ENCODE assay signal across 22 cellular contexts in the genomic region with DNA sequence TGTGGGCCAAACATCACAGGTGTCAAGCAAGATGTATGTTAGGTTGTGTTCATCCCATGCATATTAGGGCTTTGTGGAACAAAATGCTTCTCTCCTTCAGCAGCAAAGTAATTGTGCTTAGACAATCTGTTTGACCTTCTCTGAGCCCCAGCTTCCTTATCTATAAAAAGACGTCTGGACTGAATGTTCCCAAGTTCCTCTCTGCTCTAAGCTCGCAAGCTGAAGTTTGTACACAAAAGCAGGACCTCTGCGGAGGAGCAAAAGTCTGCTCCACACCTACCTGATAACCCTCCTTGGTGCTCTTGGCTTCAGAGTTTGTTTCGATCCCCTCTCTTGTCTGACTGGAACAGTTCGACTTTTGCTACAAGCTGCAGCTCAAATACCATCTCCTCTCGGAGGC.
"Had no signal": no experiment of that assay in that cellular context is flagged by ENCODE, and none has a peak within 500 bp of the region (broad histone marks: within the 10 kb centered on the region; RNA-seq: fewer than 3 reads in every experiment).

No MANE protein-coding gene starts in this region.

- H3K27ac Mint-ChIP-seq: activated B cell treated with CpG ODN at 0.5 μM for 24 hours; activated CD8-positive, alpha-beta T cell treated with anti-CD3 and anti-CD28 coated beads, Interleukin-2, amount 10 ng/mL, durations not matched to agents 7 days and 5 days; activated naive CD4-positive, alpha-beta T cell treated with anti-CD3 and anti-CD28 coated beads for 36 hours; activated naive CD8-positive, alpha-beta T cell treated with anti-CD3 and anti-CD28 coated beads, Interleukin-2, amount 50 U/mL, for 24 hours; activated T-helper 2 cell treated with anti-CD3 and anti-CD28 coated beads, Interferon-gamma antibody, Interleukin-2, Interleukin-4, amounts not matched to agents 10 μg/mL and 5 μg/mL and 100 μg/mL, durations not matched to agents 14 hours and 24 hours and 36 hours; effector memory CD8-positive, alpha-beta T cell; natural killer cell; stimulated activated effector memory CD8-positive, alpha-beta T cell treated with anti-CD3 and anti-CD28 coated beads, Interleukin-12 subunit alpha, Interleukin-12 subunit beta, amount 100 ng/mL, for 72 hours had no signal

- H3K27me3 ChIP-seq: ascending aorta, breast epithelium had no signal

- H3K27me3 Mint-ChIP-seq: activated naive CD8-positive, alpha-beta T cell treated with anti-CD3 and anti-CD28 coated beads, Interleukin-2, amount 50 U/mL, for 24 hours had no signal

- H3K4me3 ChIP-seq: ascending aorta, breast epithelium, heart right ventricle, prostate gland, spleen, tibial artery had no signal

- DNase-seq: activated B cell treated with CpG ODN at 0.5 μM for 24 hours; activated CD4-positive, alpha-beta T cell treated with anti-CD3 and anti-CD28 coated beads for 48 hours; activated CD8-positive, alpha-beta T cell treated with anti-CD3 and anti-CD28 coated beads, Interleukin-2, amount 10 ng/mL, durations not matched to agents 7 days and 5 days; activated naive CD4-positive, alpha-beta T cell treated with anti-CD3 and anti-CD28 coated beads for 36 hours; activated naive CD8-positive, alpha-beta T cell treated with anti-CD3 and anti-CD28 coated beads, Interleukin-2, amount 50 U/mL, for 24 hours; activated T-cell treated with anti-CD3 and anti-CD28 coated beads for 4 hours; dermis blood vessel endothelial cell; effector memory CD8-positive, alpha-beta T cell; foreskin melanocyte; heart right ventricle; mammary epithelial cell; natural killer cell; right cardiac atrium; spleen; stimulated activated CD4-positive, alpha-beta T cell treated with anti-CD3 and anti-CD28 coated beads, Interleukin-1b, Interleukin-23, amount 100 ng/mL, for 48 hours; T1000; tibial artery had no signal

- H3K9me3 Mint-ChIP-seq: activated B cell treated with CpG ODN at 0.5 μM for 24 hours; activated naive CD4-positive, alpha-beta T cell treated with anti-CD3 and anti-CD28 coated beads for 36 hours; activated naive CD8-positive, alpha-beta T cell treated with anti-CD3 and anti-CD28 coated beads, Interleukin-2, amount 50 U/mL, for 24 hours; activated T-helper 2 cell treated with anti-CD3 and anti-CD28 coated beads, Interferon-gamma antibody, Interleukin-2, Interleukin-4, amounts not matched to agents 10 μg/mL and 5 μg/mL and 100 μg/mL, durations not matched to agents 14 hours and 24 hours and 36 hours; effector memory CD8-positive, alpha-beta T cell; natural killer cell; stimulated activated effector memory CD8-positive, alpha-beta T cell treated with anti-CD3 and anti-CD28 coated beads, Interleukin-12 subunit alpha, Interleukin-12 subunit beta, amount 100 ng/mL, for 72 hours had no signal

- H3K36me3 Mint-ChIP-seq: natural killer cell; stimulated activated effector memory CD8-positive, alpha-beta T cell treated with anti-CD3 and anti-CD28 coated beads, Interleukin-12 subunit alpha, Interleukin-12 subunit beta, amount 100 ng/mL, for 72 hours had no signal

- H3K4me1 Mint-ChIP-seq: activated B cell treated with CpG ODN at 0.5 μM for 24 hours; activated naive CD8-positive, alpha-beta T cell treated with anti-CD3 and anti-CD28 coated beads, Interleukin-2, amount 50 U/mL, for 24 hours; natural killer cell; stimulated activated effector memory CD8-positive, alpha-beta T cell treated with anti-CD3 and anti-CD28 coated beads, Interleukin-12 subunit alpha, Interleukin-12 subunit beta, amount 100 ng/mL, for 72 hours had no signal

- H3K4me1 ChIP-seq: ascending aorta, breast epithelium, heart right ventricle, prostate gland, tibial artery had no signal

- H3K36me3 ChIP-seq: ascending aorta, breast epithelium, heart right ventricle, prostate gland, spleen, tibial artery had no signal

- H3K27ac ChIP-seq: ascending aorta, breast epithelium, heart right ventricle, prostate gland, spleen, tibial artery had no signal

- H3K4me3 Mint-ChIP-seq: activated B cell treated with CpG ODN at 0.5 μM for 24 hours; activated CD8-positive, alpha-beta T cell treated with anti-CD3 and anti-CD28 coated beads, Interleukin-2, amount 10 ng/mL, durations not matched to agents 7 days and 5 days; activated naive CD4-positive, alpha-beta T cell treated with anti-CD3 and anti-CD28 coated beads for 36 hours; activated naive CD8-positive, alpha-beta T cell treated with anti-CD3 and anti-CD28 coated beads, Interleukin-2, amount 50 U/mL, for 24 hours; effector memory CD8-positive, alpha-beta T cell; natural killer cell; stimulated activated effector memory CD8-positive, alpha-beta T cell treated with anti-CD3 and anti-CD28 coated beads, Interleukin-12 subunit alpha, Interleukin-12 subunit beta, amount 100 ng/mL, for 72 hours had no signal

- H3K9me3 ChIP-seq: ascending aorta, breast epithelium, heart right ventricle, prostate gland, spleen, tibial artery had no signal
